Comparison of ENCODE assay signal across 8 cellular contexts in genomic region chr2:214809751-214810564, GRCh38. TPM values are rescaled to one million over a fixed set of nuclear protein-coding genes. Genes with fewer than 3 reads are reported as not detected.
DNase-seq lines count a peak whose midpoint lies in the region; ATAC-seq and TF ChIP-seq lines count a peak whose summit lies in the region.

No MANE protein-coding gene starts in this region.

- H3K36me3 ChIP-seq in adipocyte (ENCODE audit: control insufficient read depth, insufficient read depth, low read length, severe bottlenecking) (no peaks in the 10 kb centered on the region), heart right ventricle (no peaks in the 10 kb centered on the region), upper lobe of left lung (no peaks in the 10 kb centered on the region)

- peak; percentile 79 for DNase-seq in NCI-H128 (lab: John Stamatoyannopoulos, UW; ENCODE audit: unreplicated experiment)
- peak; percentile 88 to 95 for DNase-seq in SW 1271 (lab: John Stamatoyannopoulos, UW)
- peak; percentile 100 for DNase-seq in adipocyte (ENCODE audit: low read depth)
- DNase-seq in heart right ventricle, result peak; percentile 99 to 100
- DNase-seq in posterior cingulate gyrus, result peak; percentile 87 to 99 (median 92)
- DNase-seq in upper lobe of left lung, result peak; percentile 99 to 100

- 1% methylated on average over 59 to 63 of the region's 63 CpGs for WGBS in heart right ventricle, 2 donors
- 2 to 4% methylated on average over 15 to 37 of the region's 63 CpGs for WGBS in upper lobe of left lung, 2 donors

- H3K4me1 ChIP-seq in adipocyte (ENCODE audit: control insufficient read depth, insufficient read depth, low read length), result peaks cover 10% of the 10 kb centered on the region
- H3K4me1 ChIP-seq in heart right ventricle, result peaks cover 0 to 36% (median 14%) of the 10 kb centered on the region in 9 donors
- H3K4me1 ChIP-seq in upper lobe of left lung, result peaks cover 10 to 24% (median 13%) of the 10 kb centered on the region in 4 donors

- peak overlapping the region; percentile 82 for H3K4me3 ChIP-seq in GM12875 (ENCODE audit: low read depth, low read length)
- peak overlapping the region; percentile 95 for H3K4me3 ChIP-seq in adipocyte (ENCODE audit: low read length)
- peak overlapping the region; percentile 51 to 94 (median 90) for H3K4me3 ChIP-seq in heart right ventricle
- peak overlapping the region; percentile 60 to 94 (median 78) for H3K4me3 ChIP-seq in upper lobe of left lung

- peak overlapping the region; percentile 89 for H3K9ac ChIP-seq in adipocyte (ENCODE audit: low read length)

- peak overlapping the region in 9 of 10 donors; percentile 77 to 94 (median 89) for H3K27ac ChIP-seq in heart right ventricle
- H3K27ac ChIP-seq in upper lobe of left lung, result peak overlapping the region; percentile 81 to 94 (median 87)

- no peaks in the 10 kb centered on the region for H3K9me3 ChIP-seq in adipocyte (ENCODE audit: control insufficient read depth, low read length)
- H3K9me3 ChIP-seq in heart right ventricle, result no peaks in the 10 kb centered on the region
- no peaks in the 10 kb centered on the region for H3K9me3 ChIP-seq in upper lobe of left lung

- peak; percentile 80 for ATAC-seq in HG02759 (IDR thresholded peaks at IDR 0.05; ENCODE audit: unreplicated experiment)
- peak; percentile 96 to 99 (median 97) for ATAC-seq in heart right ventricle
- peak; percentile 97 to 99 for ATAC-seq in upper lobe of left lung (ENCODE audit: low FRiP score in 2 of 2)

- intact Hi-C loops in heart right ventricle (cut with DNase I), result no loop called here
- intact Hi-C loops in posterior cingulate gyrus (cut with DNase I), result no loop called here

- TF ChIP-seq EP300 in upper lobe of left lung (IDR thresholded peaks at IDR 0.05), result no peak

- H3K27me3 ChIP-seq in adipocyte (replicated peaks; ENCODE audit: control insufficient read depth, insufficient read depth, low read length) (no peaks in the 10 kb centered on the region), heart right ventricle (no peaks in the 10 kb centered on the region), upper lobe of left lung (no peaks in the 10 kb centered on the region)

- TF ChIP-seq CTCF in GM12875 (IDR thresholded peaks at IDR 0.05; ENCODE audit: borderline replicate concordance, insufficient read depth, low read depth, low read length) (no peak), heart right ventricle (IDR thresholded peaks at IDR 0.05) (no peak), upper lobe of left lung (IDR thresholded peaks at IDR 0.05) (no peak)

- TF ChIP-seq POLR2A in upper lobe of left lung (IDR thresholded peaks at IDR 0.05), result peak in 3 of 4 donors; percentile 39 to 68 (median 59)

RNA-seq across cellular contexts. Expression of gene BARD1, which starts 0.5 kb away (rescaled TPM):
- total RNA-seq in heart right ventricle (10 to 100 TPM in 4 of 10 donors, 1 to 10 TPM in 6; 6.0 to 15.5 (median 9.3) TPM), upper lobe of left lung (10 to 100 TPM in 3 of 6 donors, 1 to 10 TPM in 3; 4.4 to 15.0 (median 10.6) TPM)
- polyA plus RNA-seq in heart right ventricle, result 1 to 10 TPM; 1.4 TPM

Comparison
In these comparisons a context has a peak if more than half of its experiments do, and no peak if none do; other contexts are left out.
1. Peak in every context shown above with its lines: DNase-seq, ATAC-seq, H3K4me3 ChIP-seq and H3K27ac ChIP-seq.